Comparison of ENCODE assay signal across 8 cellular contexts in the genomic region with DNA sequence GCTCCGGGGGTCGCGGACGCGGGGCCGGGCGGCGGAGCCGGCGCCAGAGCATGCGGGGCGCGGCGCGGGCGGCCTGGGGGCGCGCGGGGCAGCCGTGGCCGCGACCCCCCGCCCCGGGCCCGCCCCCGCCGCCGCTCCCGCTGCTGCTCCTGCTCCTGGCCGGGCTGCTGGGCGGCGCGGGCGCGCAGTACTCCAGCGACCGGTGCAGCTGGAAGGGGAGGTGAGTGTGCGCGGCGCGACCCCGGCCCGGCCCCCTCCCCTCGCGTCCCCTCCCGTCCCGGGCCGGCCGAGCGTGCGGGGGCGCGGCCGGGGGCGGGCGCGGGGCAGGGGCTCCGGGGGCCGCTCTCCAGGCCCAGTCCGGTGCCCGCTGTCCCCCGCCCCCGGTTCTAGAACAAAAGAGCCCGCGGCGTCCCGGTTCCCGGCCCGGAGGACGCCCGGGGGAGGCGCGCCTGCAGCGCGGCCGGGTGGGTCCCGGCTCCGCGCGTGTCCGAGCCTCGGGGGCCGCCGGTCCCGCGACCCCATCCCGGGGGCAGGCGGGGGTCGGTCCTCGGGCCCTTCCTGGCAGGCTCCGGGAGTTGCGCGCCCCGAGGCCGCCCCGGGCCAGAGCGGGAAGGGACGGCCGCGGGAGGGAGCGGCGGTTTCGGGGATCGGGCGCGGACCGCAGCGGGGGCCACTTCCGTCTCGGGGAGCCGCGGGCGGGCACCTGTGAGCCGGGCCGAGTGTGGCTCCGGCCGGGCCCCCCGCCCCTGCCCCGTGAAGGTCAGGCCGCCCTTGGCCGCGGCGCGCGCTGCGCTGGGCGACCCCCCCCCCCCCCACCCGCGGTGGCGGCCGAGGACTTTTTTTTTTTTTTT. TPM values are rescaled to one million over a fixed set of nuclear protein-coding genes. Genes with fewer than 3 reads are reported as not detected.
DNase-seq lines count a peak whose midpoint lies in the region; ATAC-seq and TF ChIP-seq lines count a peak whose summit lies in the region.

No MANE protein-coding gene starts in this region.

- H4K12ac ChIP-seq in trophoblast cell (ENCODE audit: low read depth, low read length), result peak overlapping the region; percentile 13

- H3K79me2 ChIP-seq in trophoblast cell (ENCODE audit: control insufficient read depth, insufficient read depth, low read length, poor library complexity), result peaks cover 35% of the 10 kb centered on the region

- H2AFZ ChIP-seq in trophoblast cell (ENCODE audit: insufficient read depth, low read length, poor library complexity), result no peak overlapping the region

- no peak overlapping the region for H2AK5ac ChIP-seq in trophoblast cell (ENCODE audit: low read length)

- peak overlapping the region; percentile 43 for H3K18ac ChIP-seq in trophoblast cell (ENCODE audit: low read length)

- peaks cover 58% of the 10 kb centered on the region for H3K27me3 ChIP-seq in HUES6 (ENCODE audit: control insufficient read depth, insufficient read depth, low read length)
- peaks cover 10% of the 10 kb centered on the region for H3K27me3 ChIP-seq in trophoblast cell (ENCODE audit: insufficient read depth, low read length)

- H2BK120ac ChIP-seq in trophoblast cell (ENCODE audit: insufficient read depth, low read length, poor library complexity), result no peak overlapping the region

- H3K23ac ChIP-seq in trophoblast cell (ENCODE audit: low read length), result no peak overlapping the region

- peak overlapping the region; percentile 65 for H3K14ac ChIP-seq in trophoblast cell (ENCODE audit: low read length)

- H3K27ac ChIP-seq in HUES6 (ENCODE audit: low read depth, low read length), result no peak overlapping the region
- H3K27ac ChIP-seq in trophoblast cell (ENCODE audit: low read depth, low read length), result peak overlapping the region; percentile 24

- peak overlapping the region; percentile 87 for H3K4me2 ChIP-seq in trophoblast cell (ENCODE audit: low read length)

- peak overlapping the region; percentile 23 for H4K8ac ChIP-seq in trophoblast cell (ENCODE audit: low read depth, low read length)

- no peak overlapping the region for H2BK12ac ChIP-seq in trophoblast cell (ENCODE audit: low read length)

- no CpG with 5 or more reads among the region's 131 CpGs for WGBS in trophoblast cell (ENCODE audit: extremely low coverage, insufficient coverage, insufficient read length)

- H3K9me3 ChIP-seq in HUES6 (ENCODE audit: control insufficient read depth, insufficient read depth, low read depth, low read length) (no peaks in the 10 kb centered on the region), trophoblast cell (ENCODE audit: insufficient read depth, low read depth, low read length) (no peaks in the 10 kb centered on the region)

- H3K4ac ChIP-seq in trophoblast cell (ENCODE audit: low read depth, low read length), result no peak overlapping the region

- ATAC-seq in HG03175 (IDR thresholded peaks at IDR 0.05; ENCODE audit: unreplicated experiment) (no peak), GM21367 (IDR thresholded peaks at IDR 0.05; ENCODE audit: unreplicated experiment) (no peak)

- H3K4me3 ChIP-seq in GM12865 (ENCODE audit: low read depth, low read length) (peak overlapping the region; percentile 28), HUES6 (ENCODE audit: low read depth, low read length) (peak overlapping the region; percentile 56), epithelial cell of esophagus (ENCODE audit: low read length) (peak overlapping the region; percentile 37), trophoblast cell (ENCODE audit: low read depth, low read length) (peak overlapping the region; percentile 85)

- H3K79me1 ChIP-seq in trophoblast cell (ENCODE audit: low read length), result peaks cover 34% of the 10 kb centered on the region

- H3K4me1 ChIP-seq in HUES6 (ENCODE audit: control insufficient read depth, insufficient read depth, low read length) (peaks cover 29% of the 10 kb centered on the region), trophoblast cell (ENCODE audit: control insufficient read depth in 1 of 2, insufficient read depth in 2 of 2, low read length in 2 of 2) (peaks cover 37 to 43% of the 10 kb centered on the region in 2 experiments)

- H2BK5ac ChIP-seq in trophoblast cell (ENCODE audit: low read depth, low read length, poor library complexity), result peak overlapping the region; percentile 51

- peak overlapping the region; percentile 47 for H4K91ac ChIP-seq in trophoblast cell (ENCODE audit: low read depth, low read length)

- no peak overlapping the region for H3K9ac ChIP-seq in HUES6 (ENCODE audit: low read length)
- peak overlapping the region; percentile 42 for H3K9ac ChIP-seq in trophoblast cell (ENCODE audit: low read length)

- no peaks in the 10 kb centered on the region for H3K36me3 ChIP-seq in HUES6 (ENCODE audit: control insufficient read depth, insufficient read depth, low read length)
- H3K36me3 ChIP-seq in trophoblast cell (ENCODE audit: control insufficient read depth in 1 of 2, insufficient read depth in 2 of 2, low read length in 2 of 2), result peaks cover 6% of the 10 kb centered on the region in 2 experiments

- no peak for DNase-seq in GM12865 (ENCODE audit: low read depth)
- DNase-seq in epithelial cell of esophagus (ENCODE audit: low read depth), result no peak
- no peak for DNase-seq in trophoblast cell
- no peak for DNase-seq in HUDEP-2 (lab: John Stamatoyannopoulos, UW; ENCODE audit: unreplicated experiment in 76 of 76)
- no peak for DNase-seq in NCI-H524 treated with DMSO at 0.1 percent for 48 hours (lab: John Stamatoyannopoulos, UW)

- TF ChIP-seq CTCF in GM12865 (IDR thresholded peaks at IDR 0.05; ENCODE audit: insufficient read depth, low read depth, low read length, missing control alignments), result no peak
- no peak for TF ChIP-seq CTCF in epithelial cell of esophagus (IDR thresholded peaks at IDR 0.05; ENCODE audit: insufficient read depth, low read depth, low read length, missing control alignments)

RNA-seq across cellular contexts. Expression of gene METRNL, which starts 0.6 kb away (rescaled TPM):
- 73.5 and 78.5 TPM in 2 replicates for polyA plus RNA-seq in trophoblast cell (2013)

Comparison
In these comparisons a context has a peak if more than half of its experiments do, and no peak if none do; other contexts are left out.
1. H3K4me3 ChIP-seq: peak in every context shown above with its lines; median percentile 85 in trophoblast cell; 56 in HUES6; 37 in epithelial cell of esophagus; 28 in GM12865.